Comparison of ENCODE assay signal across 12 cellular contexts in the genomic region with DNA sequence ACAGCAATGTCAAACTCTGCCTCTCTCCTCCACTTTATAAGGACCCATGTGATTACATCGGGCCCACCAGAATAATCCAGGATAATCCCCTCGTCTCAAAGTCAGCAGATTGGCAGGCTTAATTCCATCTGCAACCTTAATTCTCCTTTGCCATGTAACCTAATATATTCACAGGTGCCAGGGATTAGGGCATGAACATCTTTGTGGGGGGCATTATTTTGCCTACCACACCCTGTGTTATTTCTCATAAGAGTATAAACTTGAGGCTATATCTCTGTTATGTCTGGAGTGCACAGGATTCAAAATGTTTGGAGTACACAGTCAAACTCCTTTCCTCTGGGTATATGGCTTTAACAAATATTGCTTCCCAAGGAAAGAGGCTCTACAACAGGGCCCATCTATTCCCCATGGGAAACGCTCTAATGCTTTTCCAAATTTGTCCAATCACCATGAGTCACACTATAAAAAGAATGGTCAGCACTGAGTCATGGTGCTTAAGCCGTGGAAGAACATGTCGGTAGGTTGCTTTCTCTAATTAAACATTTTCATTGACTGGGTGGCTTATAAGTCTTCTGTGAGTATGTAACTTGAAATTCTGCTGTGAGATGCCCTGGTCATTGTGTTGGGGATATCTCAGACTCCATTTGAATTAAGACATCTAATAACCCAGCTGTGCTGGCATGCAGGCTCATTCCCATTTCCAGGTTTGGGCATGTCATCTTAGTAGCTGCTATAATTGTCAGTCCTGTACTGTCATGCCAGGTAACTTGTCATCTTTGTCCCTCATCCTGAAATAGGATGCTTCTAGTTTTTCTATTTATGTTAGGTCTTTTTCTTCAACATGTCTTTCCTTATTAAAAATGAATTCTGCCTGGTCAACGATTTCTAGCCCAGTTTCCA.
DNase-seq lines count a peak whose midpoint lies in the region; TF ChIP-seq lines count a peak whose summit lies in the region.
"Had no signal": no experiment of that assay in that cellular context is flagged by ENCODE, and none has a peak within 500 bp of the region (broad histone marks: within the 10 kb centered on the region; RNA-seq: fewer than 3 reads in every experiment).

No MANE protein-coding gene starts in this region.

- H3K4me3 ChIP-seq in astrocyte of the spinal cord (ENCODE audit: low read depth, low read length), result no peak overlapping the region

- peak; percentile 48 for DNase-seq in AG09319 (ENCODE audit: extremely low read depth, low read depth)
- peak; percentile 90 for DNase-seq in astrocyte of the spinal cord (ENCODE audit: low read depth, low spot score)
- DNase-seq in kidney glomerular epithelial cell (lab: John Stamatoyannopoulos, UW), result peak; percentile 88
- no peak for DNase-seq in head of caudate nucleus
- DNase-seq in NCI-H2227 (lab: John Stamatoyannopoulos, UW; ENCODE audit: unreplicated experiment), result no peak
- DNase-seq in inferior parietal cortex (ENCODE audit: extremely low spot score), result no peak
- no peak for DNase-seq in NCI-H2029 (lab: John Stamatoyannopoulos, UW)
- DNase-seq: activated T-cell treated with anti-CD3 and anti-CD28 coated beads for 4 hours, Caco-2, kidney, NCI-H2029 treated with DMSO at 0.1 percent for 48 hours had no signal

- TF ChIP-seq EP300 in Ishikawa (IDR thresholded peaks at IDR 0.05; ENCODE audit: borderline replicate concordance), result no peak

- intact Hi-C loops in head of caudate nucleus (cut with DNase I), result no loop called here

- no peak for TF ChIP-seq CTCF in AG09319 (IDR thresholded peaks at IDR 0.05; ENCODE audit: low read depth, low read length)
- TF ChIP-seq CTCF in astrocyte of the spinal cord (IDR thresholded peaks at IDR 0.05; ENCODE audit: low read depth, low read length), result no peak

- no peak for TF ChIP-seq RAD21 in Ishikawa (IDR thresholded peaks at IDR 0.05; ENCODE audit: low read depth)

- in situ Hi-C loops in astrocyte of the spinal cord (cut with HindIII; ENCODE audit: low sequenced_read_pairs), result no loop called here

TF ChIP-seq in Ishikawa, 13 proteins besides CTCF, POLR2A, EP300 and RAD21:
- TF ChIP-seq, protein P1, sequence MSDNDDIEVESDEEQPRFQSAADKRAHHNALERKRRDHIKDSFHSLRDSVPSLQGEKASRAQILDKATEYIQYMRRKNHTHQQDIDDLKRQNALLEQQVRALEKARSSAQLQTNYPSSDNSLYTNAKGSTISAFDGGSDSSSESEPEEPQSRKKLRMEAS (IDR thresholded peaks at IDR 0.05), result no peak
- TF ChIP-seq TEAD4 (IDR thresholded peaks at IDR 0.05), result 0 out of 2 replicates have a peak, but pooled peaks have one; percentile 8

Comparison
In these comparisons a context has a peak if more than half of its experiments do, and no peak if none do; other contexts are left out.
1. DNase-seq: peak in AG09319 (single experiment), astrocyte of the spinal cord (single experiment) and kidney glomerular epithelial cell (single experiment); none in head of caudate nucleus (0 of 42), NCI-H2227 (single experiment), inferior parietal cortex (single experiment) and NCI-H2029 (single experiment).